ENCODE assay signal across 9 cellular contexts in the genomic region with DNA sequence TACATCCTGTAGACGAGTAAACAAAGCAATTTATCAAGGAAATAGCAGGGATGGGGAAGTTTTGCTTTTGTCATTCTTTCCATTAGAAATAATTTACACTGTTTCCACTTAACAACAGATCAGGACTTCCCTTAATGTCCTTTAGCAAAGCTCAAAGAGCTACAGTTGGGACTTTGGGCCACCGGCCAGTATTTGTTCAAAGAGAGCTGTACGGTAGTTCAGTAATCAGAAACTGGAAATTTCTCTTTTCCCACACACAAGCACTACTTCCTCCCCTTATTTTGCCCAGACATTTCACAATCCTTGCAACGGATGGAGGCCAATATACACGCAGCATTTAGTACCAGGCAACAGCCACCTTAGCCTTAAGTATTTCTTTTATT. TPM values are rescaled to one million over a fixed set of nuclear protein-coding genes. Genes with fewer than 3 reads are reported as not detected.
DNase-seq lines count a peak whose midpoint lies in the region; FAIRE-seq and TF ChIP-seq lines count a peak whose summit lies in the region.
"Had no signal": no experiment of that assay in that cellular context is flagged by ENCODE, and none has a peak within 500 bp of the region (broad histone marks: within the 10 kb centered on the region; RNA-seq: fewer than 3 reads in every experiment).

No MANE protein-coding gene starts in this region.

- H3K4me1 ChIP-seq in colonic mucosa (peaks cover 8% of the 10 kb centered on the region), uterus (no peaks in the 10 kb centered on the region)

- no peak for TF ChIP-seq POLR2A in uterus (IDR thresholded peaks at IDR 0.05)

- peak overlapping the region in 1 of 2 donors; percentile 4 for H3K9ac ChIP-seq in colonic mucosa (ENCODE audit: low read depth in 2 of 2, low read length in 2 of 2)

- no peak for TF ChIP-seq CTCF in colonic mucosa (IDR thresholded peaks at IDR 0.05)
- TF ChIP-seq CTCF in uterus (IDR thresholded peaks at IDR 0.05) = no peak

- no peaks in the 10 kb centered on the region for H3K9me3 ChIP-seq in colonic mucosa
- no peaks in the 10 kb centered on the region for H3K9me3 ChIP-seq in uterus

- intact Hi-C loops in colonic mucosa (cut with DNase I) (no loop called here), uterus (cut with DNase I; ENCODE audit: low total_unique reads) (no loop called here)

- no peak for FAIRE-seq in urothelium cell line (lab: Jason Lieb, UNC)

- no peaks in the 10 kb centered on the region for H3K27me3 ChIP-seq in colonic mucosa
- no peaks in the 10 kb centered on the region for H3K27me3 ChIP-seq in uterus

- peak; percentile 27 for DNase-seq in NCI-H748 (lab: John Stamatoyannopoulos, UW; ENCODE audit: unreplicated experiment)
- DNase-seq in NCI-H748 treated with DMSO at 0.1 percent for 48 hours (lab: John Stamatoyannopoulos, UW) = no peak
- peak; percentile 79 for DNase-seq in colonic mucosa
- DNase-seq in lung microvascular endothelial cell (ENCODE audit: low read depth in 2 of 2) = peak; percentile 93 to 95
- peak; percentile 46 to 76 for DNase-seq in uterus
- DNase-seq in urothelium cell line (ENCODE audit: low spot score) = no peak
- no peak for DNase-seq in activated CD4-positive, CD25-positive, alpha-beta regulatory T cell (lab: John Stamatoyannopoulos, UW)
- no peak for DNase-seq in D341Med (ENCODE audit: low spot score)
- DNase-seq: NCI-H187 treated with DMSO at 0.1 percent for 48 hours had no signal

- H3K27ac ChIP-seq in colonic mucosa (peak overlapping the region; percentile 83), uterus (peak overlapping the region; percentile 43 to 78)

- H3K36me3 ChIP-seq in colonic mucosa (no peaks in the 10 kb centered on the region), uterus (no peaks in the 10 kb centered on the region)

- no peak overlapping the region for H3K4me3 ChIP-seq in colonic mucosa
- no peak overlapping the region for H3K4me3 ChIP-seq in uterus

RNA-seq across cellular contexts. Expression of gene HINT3, which starts 12.1 kb away (rescaled TPM):
- total RNA-seq in colonic mucosa = 10 to 100 TPM; 17.1 to 38.5 TPM
- 10.7 and 15.5 TPM in 2 replicates for total RNA-seq in lung microvascular endothelial cell
- 10 to 100 TPM; 13.1 to 49.3 (median 23.1) TPM for total RNA-seq in uterus

RNA-seq across cellular contexts. Expression of gene TRMT11, which starts 41.9 kb away (rescaled TPM):
- total RNA-seq in colonic mucosa (10 to 100 TPM; 17.0 to 18.7 TPM), lung microvascular endothelial cell (7.6 and 8.9 TPM in 2 replicates), uterus (10 to 100 TPM; 21.5 to 69.2 (median 47.8) TPM)

Comparison
In these comparisons a context has a peak if more than half of its experiments do, and no peak if none do; other contexts are left out.
1. DNase-seq: peak in NCI-H748 (single experiment), colonic mucosa (single experiment), lung microvascular endothelial cell (2 of 2) and uterus (2 of 2); none in NCI-H748 treated with DMSO at 0.1 percent for 48 hours (single experiment), urothelium cell line (single experiment), activated CD4-positive, CD25-positive, alpha-beta regulatory T cell (0 of 4) and D341Med (single experiment).